In the genomic region with DNA sequence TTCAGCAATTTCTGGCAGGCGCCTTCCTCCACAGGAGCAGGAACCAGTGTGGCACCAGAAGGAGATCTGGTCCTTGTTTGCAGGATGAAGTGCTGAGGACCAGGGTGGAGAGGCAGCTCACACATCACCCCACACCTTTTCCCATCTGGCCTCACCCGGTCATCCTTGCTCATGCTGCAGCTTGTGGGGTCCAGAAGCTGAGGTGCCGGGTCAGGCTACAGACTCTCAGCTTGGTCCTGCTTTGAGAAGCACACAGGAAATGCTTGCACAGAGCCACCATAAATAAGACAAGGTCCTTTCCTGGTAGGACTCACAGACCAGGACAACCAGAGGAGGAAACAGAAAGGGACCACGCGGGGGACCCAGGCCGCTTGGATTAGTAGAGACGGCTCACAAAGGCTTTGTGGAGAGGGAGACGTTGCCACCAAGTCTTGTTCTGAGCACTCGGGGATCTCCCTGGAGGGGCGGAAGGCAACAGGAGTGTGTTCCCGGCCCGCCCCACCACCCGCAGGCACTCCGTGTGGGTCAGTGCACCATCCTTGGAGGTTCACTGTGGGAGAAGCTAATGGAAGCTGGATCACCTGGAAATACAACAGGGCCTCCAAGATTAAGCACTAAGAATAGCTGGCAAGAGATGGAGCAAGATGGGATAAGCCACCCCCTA, we compare ENCODE assay signal across 1 cellular context.
TF ChIP-seq lines count a peak whose summit lies in the region.

No MANE protein-coding gene starts in this region.

TF ChIP-seq in SK-N-SH treated with all-trans-retinoic acid at 6 μM for 48 hours, 23 proteins besides CTCF, POLR2A, EP300 and RAD21 (continued from another document):
- TF ChIP-seq TSHZ2 (CRISPR knock-in tag; IDR thresholded peaks at IDR 0.05), result no peak
- TF ChIP-seq OSR1 (CRISPR knock-in tag; IDR thresholded peaks at IDR 0.05), result no peak
